ENCODE assay signal across 9 cellular contexts in the genomic region with DNA sequence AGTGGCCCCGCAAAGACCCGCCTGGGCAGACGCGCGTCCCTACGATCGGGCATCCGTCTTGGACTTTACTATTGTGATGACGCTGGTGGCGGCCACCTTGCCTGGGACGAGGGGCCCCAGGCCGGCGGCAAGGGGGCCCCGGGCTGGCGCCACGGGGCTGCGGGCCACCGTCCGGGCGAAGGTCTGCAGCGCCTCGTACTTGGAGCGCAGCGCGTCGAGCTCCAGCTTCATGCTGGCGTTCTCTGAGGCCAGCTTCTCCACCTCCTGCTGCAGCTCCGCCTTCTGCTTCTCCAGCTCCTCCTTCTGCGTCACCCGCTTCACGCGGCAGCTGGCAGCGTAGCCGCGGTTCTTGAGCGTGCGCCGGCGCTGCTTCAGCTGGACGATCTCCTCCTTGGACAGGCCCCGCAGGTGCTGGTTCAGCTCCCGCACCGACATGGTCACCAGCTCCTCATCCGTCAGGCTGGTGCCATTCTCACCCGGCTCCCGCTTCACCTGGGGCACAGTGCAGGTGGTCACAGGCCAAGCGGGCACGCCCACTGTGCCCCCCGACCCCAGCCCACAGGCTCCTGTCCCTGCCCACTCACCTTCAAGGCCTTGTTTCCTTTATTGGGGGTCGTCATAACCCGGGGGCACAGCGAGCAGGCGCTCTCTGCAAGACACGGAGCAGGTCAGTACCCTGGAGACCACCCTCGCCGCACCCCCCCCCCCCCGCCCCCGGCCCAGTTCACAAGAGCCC. TPM values are rescaled to one million over a fixed set of nuclear protein-coding genes. Genes with fewer than 3 reads are reported as not detected.
A peak's percentile ranks its signal among the peaks of the same experiment; 100 is the strongest.
DNase-seq lines count a peak whose midpoint lies in the region; ATAC-seq, FAIRE-seq and TF ChIP-seq lines count a peak whose summit lies in the region.
"Had no signal": no experiment of that assay in that cellular context is flagged by ENCODE, and none has a peak within 500 bp of the region (broad histone marks: within the 10 kb centered on the region; RNA-seq: fewer than 3 reads in every experiment).

No MANE protein-coding gene starts in this region.

- H3K9me3 ChIP-seq in IMR-90 (ENCODE audit: control insufficient read depth, insufficient read depth, low read length) (no peaks in the 10 kb centered on the region), astrocyte (ENCODE audit: insufficient read depth, low read depth, low read length) (no peaks in the 10 kb centered on the region), HepG2 (ENCODE audit: low read length) (no peaks in the 10 kb centered on the region), prostate gland (no peaks in the 10 kb centered on the region)

- H3K79me2 ChIP-seq in astrocyte (ENCODE audit: insufficient read depth, low read length): peaks cover 90% of the 10 kb centered on the region
- peaks cover 70% of the 10 kb centered on the region for H3K79me2 ChIP-seq in HepG2 (ENCODE audit: insufficient read depth, low read length)

- dilution Hi-C loops in IMR-90 (cut with HindIII; ENCODE audit: low sequenced_read_pairs, unreplicated experiment): no loop called here

- H3K36me3 Mint-ChIP-seq in astrocyte (ENCODE audit: low read depth, unreplicated experiment): peaks cover 10% of the 10 kb centered on the region
- H3K36me3 Mint-ChIP-seq: activated naive CD8-positive, alpha-beta T cell treated with anti-CD3 and anti-CD28 coated beads, Interleukin-2, amount 10 ng/mL, durations not matched to agents 7 days and 5 days had no signal

- H4K20me1 ChIP-seq in IMR-90 (ENCODE audit: insufficient read depth, low read length) (peaks cover 81% of the 10 kb centered on the region), astrocyte (ENCODE audit: insufficient read depth, low read length) (peaks cover 74% of the 10 kb centered on the region), HepG2 (ENCODE audit: insufficient read depth, low read length) (peaks cover 28% of the 10 kb centered on the region)

- peak overlapping the region; percentile 39 for H2AFZ ChIP-seq in IMR-90 (replicated peaks; ENCODE audit: low read length, poor library complexity)
- H2AFZ ChIP-seq in astrocyte (ENCODE audit: low read depth, low read length): no peak overlapping the region
- no peak overlapping the region for H2AFZ ChIP-seq in HepG2 (ENCODE audit: low read length)

- in situ Hi-C loops in IMR-90 (cut with MboI; ENCODE audit: low sequenced_read_pairs) (no loop called here), HepG2 (cut with HindIII; ENCODE audit: extremely low pct_ligation_motif_present, low pct_unique_long_range_greater_than_20kb) (no loop called here)

- peaks cover 21% of the 10 kb centered on the region for H3K9me1 ChIP-seq in IMR-90 (ENCODE audit: insufficient read depth, low read length)

- no peak overlapping the region for H2BK20ac ChIP-seq in IMR-90 (ENCODE audit: low read depth, low read length)

- peak overlapping the region; percentile 25; the same call in 1 of the 2 replicates for H4K5ac ChIP-seq in IMR-90 (ENCODE audit: low read depth, low read length)

- H3K79me1 ChIP-seq in IMR-90 (ENCODE audit: low read depth in 1 of 2, low read length in 2 of 2): peaks cover 12 to 71% of the 10 kb centered on the region in 2 experiments; a peak in 3 of 4 replicates

- CTCF ChIA-PET in IMR-90 (lab: Yijun Ruan, JAX): no interaction called here
- CTCF ChIA-PET in HepG2 (lab: Yijun Ruan, JAX; ENCODE audit: low intra/inter-chr PET ratio, low total read pairs): no interaction called here

- H2BK15ac ChIP-seq in IMR-90 (ENCODE audit: low read depth, low read length): no peak overlapping the region

- peak overlapping the region; percentile 54 for H3K4me3 Mint-ChIP-seq in astrocyte (ENCODE audit: unreplicated experiment)
- H3K4me3 Mint-ChIP-seq: activated naive CD8-positive, alpha-beta T cell treated with anti-CD3 and anti-CD28 coated beads, Interleukin-2, amount 10 ng/mL, durations not matched to agents 7 days and 5 days had no signal

- H3K27me3 Mint-ChIP-seq in astrocyte (ENCODE audit: low read depth, unreplicated experiment): no peaks in the 10 kb centered on the region
- H3K27me3 Mint-ChIP-seq: activated naive CD8-positive, alpha-beta T cell treated with anti-CD3 and anti-CD28 coated beads, Interleukin-2, amount 10 ng/mL, durations not matched to agents 7 days and 5 days had no signal

- H3K9ac ChIP-seq in IMR-90 (ENCODE audit: low read depth, low read length) (no peak overlapping the region), astrocyte (ENCODE audit: low read length) (peak overlapping the region; percentile 75), HepG2 (ENCODE audit: insufficient read depth, low read depth, low read length) (no peak overlapping the region)

- H3K4me2 ChIP-seq in IMR-90 (ENCODE audit: low read depth, low read length) (peak overlapping the region; percentile 94; the same call in 1 of the 2 replicates), astrocyte (ENCODE audit: low read length) (peak overlapping the region; percentile 85), HepG2 (ENCODE audit: low read depth, low read length) (no peak overlapping the region)

- 0 out of 4 replicates have a peak overlapping the region, but pooled peaks of 1 of the 2 experiments have one; percentile 19 for H4K8ac ChIP-seq in IMR-90 (ENCODE audit: low read depth in 2 of 2, low read length in 2 of 2)

- H3K4me1 Mint-ChIP-seq in astrocyte (ENCODE audit: low read depth, unreplicated experiment): peaks cover 20% of the 10 kb centered on the region

- peak overlapping the region; percentile 97 for H2AK5ac ChIP-seq in IMR-90 (ENCODE audit: low read depth, low read length)

- peak overlapping the region; percentile 72; the same call in 1 of the 2 replicates for H4K91ac ChIP-seq in IMR-90 (ENCODE audit: insufficient read depth, low read depth, low read length)

- H3K36me3 ChIP-seq in IMR-90 (ENCODE audit: control insufficient read depth, insufficient read depth, low read length) (peaks cover 32% of the 10 kb centered on the region), astrocyte (ENCODE audit: insufficient read depth, low read length) (peaks cover 5% of the 10 kb centered on the region), HepG2 (replicated peaks in 1 of 2; ENCODE audit: control insufficient read depth in 1 of 2, insufficient read depth in 2 of 2, low read length in 2 of 2) (peaks cover 21 to 29% of the 10 kb centered on the region in 2 experiments), prostate gland (no peaks in the 10 kb centered on the region)

- POLR2A ChIA-PET in IMR-90 (lab: Charles Lee; ENCODE audit: unreplicated experiment) (no interaction called here), HepG2 (lab: Yijun Ruan, JAX) (interaction anchor here (1.1 to 1.8 kb wide), 3 partner anchors 9 to 100 kb away, joined by 3 read pairs; a partner anchor contains a TSS)

- no peak for TF ChIP-seq POLR2A in IMR-90 (IDR thresholded peaks at IDR 0.05; ENCODE audit: low read depth, low read length)
- TF ChIP-seq POLR2A in HepG2 (IDR thresholded peaks at IDR 0.05; ENCODE audit: insufficient read depth in 1 of 2, low read depth in 2 of 2, low read length in 2 of 2): no peak
- TF ChIP-seq POLR2A in prostate gland (IDR thresholded peaks at IDR 0.05): no peak

- peak overlapping the region; percentile 58 for H3K27ac Mint-ChIP-seq in astrocyte (ENCODE audit: unreplicated experiment)

- H3K56ac ChIP-seq in IMR-90 (ENCODE audit: extremely low read depth, insufficient read depth, low read length): no peak overlapping the region

- H3K4ac ChIP-seq in IMR-90 (ENCODE audit: low read depth, low read length): peak overlapping the region; percentile 96; the same call in 1 of the 2 replicates

- no TSS peak for BruUV-seq in IMR-90 (replicated peaks; lab: Mats Ljungman, UMichigan)
- no TSS peak for BruUV-seq in HepG2 (replicated peaks; lab: Mats Ljungman, UMichigan)

- no peak overlapping the region for H3K14ac ChIP-seq in IMR-90 (replicated peaks; ENCODE audit: low read depth, low read length)

- FAIRE-seq in astrocyte (lab: Jason Lieb, UNC) (no peak), HepG2 (lab: Jason Lieb, UNC) (no peak)

- no peak for TF ChIP-seq CTCF in IMR-90 (conservative IDR thresholded peaks at IDR 0.05; ENCODE audit: low read depth, low read length)
- TF ChIP-seq CTCF in astrocyte (IDR thresholded peaks at IDR 0.05; ENCODE audit: insufficient read depth, low read depth, low read length): no peak
- no peak for TF ChIP-seq CTCF in HepG2 (CRISPR knock-in tag; IDR thresholded peaks at IDR 0.05)
- TF ChIP-seq CTCF in prostate gland (IDR thresholded peaks at IDR 0.05): no peak

- H3K4me1 ChIP-seq in IMR-90 (ENCODE audit: control insufficient read depth, insufficient read depth, low read length): peaks cover 34% of the 10 kb centered on the region
- peaks cover 23% of the 10 kb centered on the region for H3K4me1 ChIP-seq in astrocyte (ENCODE audit: insufficient read depth, low read length)
- peaks cover 42% of the 10 kb centered on the region for H3K4me1 ChIP-seq in HepG2 (ENCODE audit: insufficient read depth, low read length)
- peaks cover 14% of the 10 kb centered on the region for H3K4me1 ChIP-seq in prostate gland (replicated peaks)

- TF ChIP-seq EP300 in HepG2 (IDR thresholded peaks at IDR 0.05; ENCODE audit: low read depth in 2 of 2, low read length in 2 of 2): no peak
- no peak for TF ChIP-seq EP300 in HepG2 (CRISPR knock-in tag; IDR thresholded peaks at IDR 0.05; ENCODE audit: borderline replicate concordance)

- H3K4me3 ChIP-seq in IMR-90 (ENCODE audit: insufficient read depth, low read depth, low read length) (no peak overlapping the region), astrocyte (ENCODE audit: insufficient read depth, low read depth, low read length) (no peak overlapping the region), HepG2 (replicated peaks in 1 of 3; ENCODE audit: insufficient read depth in 1 of 3, low read depth in 2 of 3, low read length in 3 of 3) (no peak overlapping the region), prostate gland (no peak overlapping the region)

- no peak overlapping the region for H3K23ac ChIP-seq in IMR-90 (ENCODE audit: low read depth, low read length)

- 96% methylated on average over 36 of the region's 58 CpGs; no CpG with 5 or more reads in 1 of the 2 experiments for WGBS in IMR-90 (ENCODE audit: extremely low coverage in 2 of 2, insufficient read length in 1 of 2), 2 experiments
- 97% methylated on average over 55 of the region's 58 CpGs for WGBS in HepG2 (ENCODE audit: low lambda C conversion rate)
- WGBS in prostate gland: 80% methylated on average over 25 of the region's 58 CpGs

- H3K27ac ChIP-seq in IMR-90 (ENCODE audit: insufficient read depth, low read length) (peak overlapping the region; percentile 93; the same call in 1 of the 2 replicates), astrocyte (ENCODE audit: low read depth, low read length) (peak overlapping the region; percentile 68), HepG2 (ENCODE audit: extremely low read length, insufficient read depth, low read length) (no peak overlapping the region), temporal lobe (ENCODE audit: low read depth, low read length) (peak overlapping the region; percentile 33), prostate gland (peak overlapping the region in 1 of 2 donors; percentile 38)

- no peaks in the 10 kb centered on the region for H3K9me3 Mint-ChIP-seq in astrocyte (ENCODE audit: unreplicated experiment)
- H3K9me3 Mint-ChIP-seq: activated naive CD8-positive, alpha-beta T cell treated with anti-CD3 and anti-CD28 coated beads, Interleukin-2, amount 10 ng/mL, durations not matched to agents 7 days and 5 days had no signal

- no peak for DNase-seq in IMR-90
- DNase-seq in astrocyte (ENCODE audit: low read depth): no peak
- no peak for DNase-seq in HepG2 (ENCODE audit: low spot score)
- no peak for DNase-seq in HuH-7 (ENCODE audit: low spot score)
- DNase-seq in SKM-1 treated with dmso at 0.1 percent for 144 hours (lab: John Stamatoyannopoulos, UW; ENCODE audit: unreplicated experiment): no peak
- DNase-seq in prostate gland (ENCODE audit: low spot score): no peak
- DNase-seq: activated naive CD8-positive, alpha-beta T cell treated with anti-CD3 and anti-CD28 coated beads, Interleukin-2, amount 10 ng/mL, durations not matched to agents 7 days and 5 days had no signal

- peak overlapping the region; percentile 83 for H2BK5ac ChIP-seq in IMR-90 (ENCODE audit: low read depth, low read length, poor library complexity, severe bottlenecking)

- H2AK9ac ChIP-seq in IMR-90 (replicated peaks; ENCODE audit: low read depth, low read length, poor library complexity): peak overlapping the region; percentile 91

- TF ChIP-seq RAD21 in IMR-90 (IDR thresholded peaks at IDR 0.05; ENCODE audit: low read length): no peak
- TF ChIP-seq RAD21 in HepG2 (CRISPR knock-in tag; IDR thresholded peaks at IDR 0.05): no peak

- ATAC-seq in IMR-90 (ENCODE audit: low read depth) (no peak), HepG2 (no peak), HG02852 (IDR thresholded peaks at IDR 0.05; ENCODE audit: unreplicated experiment) (no peak)

- intact Hi-C loops in IMR-90 (cut with micrococcal nuclease) (no loop called here), HepG2 (cut with micrococcal nuclease; ENCODE audit: unreplicated experiment) (no loop called here), prostate gland (cut with DNase I) (no loop called here)

- H3K18ac ChIP-seq in IMR-90 (ENCODE audit: low read depth, low read length): no peak overlapping the region; the same call in 1 of the 2 replicates

- H3K27me3 ChIP-seq in IMR-90 (ENCODE audit: control insufficient read depth, insufficient read depth, low read length) (no peaks in the 10 kb centered on the region), astrocyte (ENCODE audit: insufficient read depth, low read length) (no peaks in the 10 kb centered on the region), HepG2 (ENCODE audit: control insufficient read depth in 1 of 2, insufficient read depth in 2 of 2, low read length in 2 of 2) (no peaks in the 10 kb centered on the region), prostate gland (replicated peaks; ENCODE audit: insufficient read depth) (no peaks in the 10 kb centered on the region)

- peak overlapping the region; percentile 3; the same call in 1 of the 2 replicates for H2BK120ac ChIP-seq in IMR-90 (ENCODE audit: low read depth, low read length)

RNA-seq across cellular contexts. Expression of a gene that starts 4.8 kb away (rescaled TPM):
- total RNA-seq in IMR-90 (2012; rRNA removed) (13.9 and 14.5 TPM in 2 replicates), astrocyte (26.5 and 30.2 TPM in 2 replicates), HepG2 (2016; rRNA removed; fragmentation: Illumina TruSeq; extraction: Trizol) (14.5 and 24.8 TPM in 2 replicates), temporal lobe (8.6 TPM), prostate gland (10 to 100 TPM; 22.4 to 39.9 TPM)
- polyA plus RNA-seq in IMR-90 (2012; rRNA removed) (19.8 and 20.5 TPM in 2 replicates), HepG2 (2011; rRNA removed) (8.3 and 10.9 TPM in 2 replicates)
- polyA plus RNA-seq in IMR-90 (2012; cell fraction: cytosol; rRNA removed): 8.3 and 10.9 TPM in 2 replicates
- 74.8 and 246 TPM in 2 replicates for polyA plus RNA-seq in IMR-90 (2012; cell fraction: nucleus; rRNA removed; ENCODE audit: low replicate concordance)
- 71.6 and 74.9 TPM in 2 replicates for total RNA-seq in HepG2 (2016; cell fraction: cytosol; rRNA removed; fragmentation: Illumina TruSeq; extraction: Trizol; ENCODE audit: low read depth)
- 13.5 and 25.0 TPM in 2 replicates for total RNA-seq in HepG2 (2016; cell fraction: insoluble cytoplasmic fraction; rRNA removed; fragmentation: Illumina TruSeq; extraction: Trizol)
- total RNA-seq in HepG2 (2016; cell fraction: membrane; rRNA removed; fragmentation: Illumina TruSeq; extraction: Trizol): 27.9 and 28.8 TPM in 2 replicates
- 28.8 and 33.6 TPM in 2 replicates for total RNA-seq in HepG2 (2016; cell fraction: nucleus; rRNA removed; fragmentation: Illumina TruSeq; extraction: Trizol)
- 5.9 and 7.5 TPM in 2 replicates for polyA plus RNA-seq in HepG2 (2011; cell fraction: cytosol; rRNA removed)
- polyA plus RNA-seq in HepG2 (2011; cell fraction: nucleus; rRNA removed): 73.2 and 80.4 TPM in 2 replicates
- polyA plus RNA-seq in HepG2 (2012): 12.4 and 18.7 TPM in 2 replicates
- polyA plus RNA-seq in HepG2 (2016; cell fraction: cytosol; fragmentation: Illumina TruSeq; extraction: Trizol; ENCODE audit: low read depth): 8.7 and 9.0 TPM in 2 replicates
- polyA plus RNA-seq in HepG2 (2016; cell fraction: insoluble cytoplasmic fraction; fragmentation: Illumina TruSeq; extraction: Trizol; ENCODE audit: low read depth): 13.6 and 15.2 TPM in 2 replicates
- polyA plus RNA-seq in HepG2 (2016; cell fraction: membrane; fragmentation: Illumina TruSeq; extraction: Trizol; ENCODE audit: low read depth): 12.2 and 12.4 TPM in 2 replicates
- polyA plus RNA-seq in HepG2 (2016; cell fraction: nucleus; fragmentation: Illumina TruSeq; extraction: Trizol; ENCODE audit: insufficient read depth, low read depth): 87.1 and 90.3 TPM in 2 replicates
- polyA minus RNA-seq in HepG2 (2011; rRNA and poly(A)+ RNA removed; ENCODE audit: low replicate concordance): 38.8 and 69.4 TPM in 2 replicates
- polyA minus RNA-seq in HepG2 (2011; cell fraction: cytosol; rRNA and poly(A)+ RNA removed): 8.9 and 16.0 TPM in 2 replicates
- polyA minus RNA-seq in HepG2 (2011; cell fraction: nucleus; rRNA and poly(A)+ RNA removed): 22.5 and 26.8 TPM in 2 replicates

RNA-seq across cellular contexts. Expression of a gene that starts 4.8 kb away (rescaled TPM):
- 6.1 and 6.4 TPM in 2 replicates for total RNA-seq in IMR-90 (2012; rRNA removed)
- 14.3 and 15.4 TPM in 2 replicates for polyA plus RNA-seq in IMR-90 (2012; rRNA removed)
- 12.4 and 15.1 TPM in 2 replicates for polyA plus RNA-seq in IMR-90 (2012; cell fraction: cytosol; rRNA removed)
- polyA plus RNA-seq in IMR-90 (2012; cell fraction: nucleus; rRNA removed; ENCODE audit: low replicate concordance): 82.7 and 90.6 TPM in 2 replicates
- total RNA-seq in astrocyte: 33.2 and 35.8 TPM in 2 replicates
- 12.4 and 14.5 TPM in 2 replicates for total RNA-seq in HepG2 (2016; rRNA removed; fragmentation: Illumina TruSeq; extraction: Trizol)
- 2.1 and 2.3 TPM in 2 replicates for total RNA-seq in HepG2 (2016; cell fraction: cytosol; rRNA removed; fragmentation: Illumina TruSeq; extraction: Trizol; ENCODE audit: low read depth)
- 9.8 and 14.7 TPM in 2 replicates for total RNA-seq in HepG2 (2016; cell fraction: insoluble cytoplasmic fraction; rRNA removed; fragmentation: Illumina TruSeq; extraction: Trizol)
- 7.6 TPM in 2 replicates for total RNA-seq in HepG2 (2016; cell fraction: membrane; rRNA removed; fragmentation: Illumina TruSeq; extraction: Trizol)
- total RNA-seq in HepG2 (2016; cell fraction: nucleus; rRNA removed; fragmentation: Illumina TruSeq; extraction: Trizol): 15.5 and 16.7 TPM in 2 replicates
- 20.0 TPM in 2 replicates for polyA plus RNA-seq in HepG2 (2011; rRNA removed)
- 17.1 and 19.4 TPM in 2 replicates for polyA plus RNA-seq in HepG2 (2011; cell fraction: cytosol; rRNA removed)
- 98.2 and 128 TPM in 2 replicates for polyA plus RNA-seq in HepG2 (2011; cell fraction: nucleus; rRNA removed)
- 16.1 and 26.5 TPM in 2 replicates for polyA plus RNA-seq in HepG2 (2012)
- 1.4 and 1.6 TPM in 2 replicates for polyA plus RNA-seq in HepG2 (2016; cell fraction: cytosol; fragmentation: Illumina TruSeq; extraction: Trizol; ENCODE audit: low read depth)
- 9.2 and 10.7 TPM in 2 replicates for polyA plus RNA-seq in HepG2 (2016; cell fraction: insoluble cytoplasmic fraction; fragmentation: Illumina TruSeq; extraction: Trizol; ENCODE audit: low read depth)
- 4.3 and 4.6 TPM in 2 replicates for polyA plus RNA-seq in HepG2 (2016; cell fraction: membrane; fragmentation: Illumina TruSeq; extraction: Trizol; ENCODE audit: low read depth)
- 38.9 and 41.8 TPM in 2 replicates for polyA plus RNA-seq in HepG2 (2016; cell fraction: nucleus; fragmentation: Illumina TruSeq; extraction: Trizol; ENCODE audit: insufficient read depth, low read depth)
- 16.8 and 26.4 TPM in 2 replicates for polyA minus RNA-seq in HepG2 (2011; rRNA and poly(A)+ RNA removed; ENCODE audit: low replicate concordance)
- 8.0 and 9.5 TPM in 2 replicates for polyA minus RNA-seq in HepG2 (2011; cell fraction: cytosol; rRNA and poly(A)+ RNA removed)
- polyA minus RNA-seq in HepG2 (2011; cell fraction: nucleus; rRNA and poly(A)+ RNA removed): 11.9 and 15.8 TPM in 2 replicates
- 11.3 TPM for total RNA-seq in temporal lobe
- 10 to 100 TPM; 11.3 to 27.7 TPM for total RNA-seq in prostate gland

RNA-seq across cellular contexts. Expression of a gene that starts 11.5 kb away (rescaled TPM):
- total RNA-seq in IMR-90 (2012; rRNA removed) (31.9 and 37.3 TPM in 2 replicates), astrocyte (26.0 and 31.6 TPM in 2 replicates), HepG2 (2016; rRNA removed; fragmentation: Illumina TruSeq; extraction: Trizol) (240 and 297 TPM in 2 replicates), temporal lobe (24.6 TPM), prostate gland (10 to 100 TPM; 51.4 to 69.2 TPM)
- polyA plus RNA-seq in IMR-90 (2012; rRNA removed) (38.5 and 43.0 TPM in 2 replicates), HepG2 (2011; rRNA removed) (147 and 222 TPM in 2 replicates)
- polyA plus RNA-seq in IMR-90 (2012; cell fraction: cytosol; rRNA removed): 21.7 and 31.1 TPM in 2 replicates
- 47.8 and 104 TPM in 2 replicates for polyA plus RNA-seq in IMR-90 (2012; cell fraction: nucleus; rRNA removed; ENCODE audit: low replicate concordance)
- total RNA-seq in HepG2 (2016; cell fraction: cytosol; rRNA removed; fragmentation: Illumina TruSeq; extraction: Trizol; ENCODE audit: low read depth): 152 and 156 TPM in 2 replicates
- total RNA-seq in HepG2 (2016; cell fraction: insoluble cytoplasmic fraction; rRNA removed; fragmentation: Illumina TruSeq; extraction: Trizol): 223 and 298 TPM in 2 replicates
- 178 and 208 TPM in 2 replicates for total RNA-seq in HepG2 (2016; cell fraction: membrane; rRNA removed; fragmentation: Illumina TruSeq; extraction: Trizol)
- total RNA-seq in HepG2 (2016; cell fraction: nucleus; rRNA removed; fragmentation: Illumina TruSeq; extraction: Trizol): 220 and 223 TPM in 2 replicates
- polyA plus RNA-seq in HepG2 (2011; cell fraction: cytosol; rRNA removed): 94.7 and 118 TPM in 2 replicates
- polyA plus RNA-seq in HepG2 (2011; cell fraction: nucleus; rRNA removed): 1,015 and 1,225 TPM in 2 replicates
- polyA plus RNA-seq in HepG2 (2012): 124 and 128 TPM in 2 replicates
- 113 and 134 TPM in 2 replicates for polyA plus RNA-seq in HepG2 (2016; cell fraction: cytosol; fragmentation: Illumina TruSeq; extraction: Trizol; ENCODE audit: low read depth)
- 235 and 242 TPM in 2 replicates for polyA plus RNA-seq in HepG2 (2016; cell fraction: insoluble cytoplasmic fraction; fragmentation: Illumina TruSeq; extraction: Trizol; ENCODE audit: low read depth)
- 149 and 175 TPM in 2 replicates for polyA plus RNA-seq in HepG2 (2016; cell fraction: membrane; fragmentation: Illumina TruSeq; extraction: Trizol; ENCODE audit: low read depth)
- polyA plus RNA-seq in HepG2 (2016; cell fraction: nucleus; fragmentation: Illumina TruSeq; extraction: Trizol; ENCODE audit: insufficient read depth, low read depth): 499 and 551 TPM in 2 replicates
- 38.6 and 144 TPM in 2 replicates for polyA minus RNA-seq in HepG2 (2011; rRNA and poly(A)+ RNA removed; ENCODE audit: low replicate concordance)
- polyA minus RNA-seq in HepG2 (2011; cell fraction: cytosol; rRNA and poly(A)+ RNA removed): 47.2 and 54.9 TPM in 2 replicates
- 202 and 210 TPM in 2 replicates for polyA minus RNA-seq in HepG2 (2011; cell fraction: nucleus; rRNA and poly(A)+ RNA removed)

RNA-seq across cellular contexts. Expression of a gene that starts 14.4 kb away (rescaled TPM):
- total RNA-seq in IMR-90 (2012; rRNA removed) (95.0 and 115 TPM in 2 replicates), astrocyte (164 and 191 TPM in 2 replicates), HepG2 (2016; rRNA removed; fragmentation: Illumina TruSeq; extraction: Trizol) (323 and 338 TPM in 2 replicates), temporal lobe (13.8 TPM), prostate gland (10 to 100 TPM; 35.0 to 91.2 TPM)
- polyA plus RNA-seq in IMR-90 (2012; rRNA removed) (177 and 181 TPM in 2 replicates), HepG2 (2011; rRNA removed) (338 and 382 TPM in 2 replicates)
- polyA plus RNA-seq in IMR-90 (2012; cell fraction: cytosol; rRNA removed): 73.1 and 242 TPM in 2 replicates
- polyA plus RNA-seq in IMR-90 (2012; cell fraction: nucleus; rRNA removed; ENCODE audit: low replicate concordance): 94.9 and 231 TPM in 2 replicates
- 107 and 137 TPM in 2 replicates for total RNA-seq in HepG2 (2016; cell fraction: cytosol; rRNA removed; fragmentation: Illumina TruSeq; extraction: Trizol; ENCODE audit: low read depth)
- total RNA-seq in HepG2 (2016; cell fraction: insoluble cytoplasmic fraction; rRNA removed; fragmentation: Illumina TruSeq; extraction: Trizol): 327 and 331 TPM in 2 replicates
- 233 and 286 TPM in 2 replicates for total RNA-seq in HepG2 (2016; cell fraction: membrane; rRNA removed; fragmentation: Illumina TruSeq; extraction: Trizol)
- total RNA-seq in HepG2 (2016; cell fraction: nucleus; rRNA removed; fragmentation: Illumina TruSeq; extraction: Trizol): 125 and 146 TPM in 2 replicates
- 241 and 431 TPM in 2 replicates for polyA plus RNA-seq in HepG2 (2011; cell fraction: cytosol; rRNA removed)
- polyA plus RNA-seq in HepG2 (2011; cell fraction: nucleus; rRNA removed): 366 and 457 TPM in 2 replicates
- 191 and 311 TPM in 2 replicates for polyA plus RNA-seq in HepG2 (2012)
- 130 and 165 TPM in 2 replicates for polyA plus RNA-seq in HepG2 (2016; cell fraction: cytosol; fragmentation: Illumina TruSeq; extraction: Trizol; ENCODE audit: low read depth)
- 344 and 389 TPM in 2 replicates for polyA plus RNA-seq in HepG2 (2016; cell fraction: insoluble cytoplasmic fraction; fragmentation: Illumina TruSeq; extraction: Trizol; ENCODE audit: low read depth)
- polyA plus RNA-seq in HepG2 (2016; cell fraction: membrane; fragmentation: Illumina TruSeq; extraction: Trizol; ENCODE audit: low read depth): 207 and 239 TPM in 2 replicates
- 253 and 265 TPM in 2 replicates for polyA plus RNA-seq in HepG2 (2016; cell fraction: nucleus; fragmentation: Illumina TruSeq; extraction: Trizol; ENCODE audit: insufficient read depth, low read depth)
- 104 and 478 TPM in 2 replicates for polyA minus RNA-seq in HepG2 (2011; rRNA and poly(A)+ RNA removed; ENCODE audit: low replicate concordance)
- polyA minus RNA-seq in HepG2 (2011; cell fraction: cytosol; rRNA and poly(A)+ RNA removed): 138 and 160 TPM in 2 replicates
- 31.5 and 42.4 TPM in 2 replicates for polyA minus RNA-seq in HepG2 (2011; cell fraction: nucleus; rRNA and poly(A)+ RNA removed)

RNA-seq across cellular contexts. Expression of a gene that starts 20.7 kb away (rescaled TPM):
- under 0.01 TPM in 1 of 2 replicates, not detected in the other for total RNA-seq in IMR-90 (2012; rRNA removed)
- polyA plus RNA-seq in IMR-90 (2012; rRNA removed): 0.51 and 1.2 TPM in 2 replicates
- polyA plus RNA-seq in IMR-90 (2012; cell fraction: cytosol; rRNA removed): 6.3 and 8.4 TPM in 2 replicates
- 0.63 and 1.9 TPM in 2 replicates for polyA plus RNA-seq in IMR-90 (2012; cell fraction: nucleus; rRNA removed; ENCODE audit: low replicate concordance)
- 2.0 and 2.7 TPM in 2 replicates for total RNA-seq in astrocyte
- 0.56 and 0.93 TPM in 2 replicates for total RNA-seq in HepG2 (2016; rRNA removed; fragmentation: Illumina TruSeq; extraction: Trizol)
- total RNA-seq in HepG2 (2016; cell fraction: cytosol; rRNA removed; fragmentation: Illumina TruSeq; extraction: Trizol; ENCODE audit: low read depth): 0.97 and 1.1 TPM in 2 replicates
- 0.34 and 0.69 TPM in 2 replicates for total RNA-seq in HepG2 (2016; cell fraction: insoluble cytoplasmic fraction; rRNA removed; fragmentation: Illumina TruSeq; extraction: Trizol)
- 0.59 and 0.69 TPM in 2 replicates for total RNA-seq in HepG2 (2016; cell fraction: membrane; rRNA removed; fragmentation: Illumina TruSeq; extraction: Trizol)
- 0.31 and 0.44 TPM in 2 replicates for total RNA-seq in HepG2 (2016; cell fraction: nucleus; rRNA removed; fragmentation: Illumina TruSeq; extraction: Trizol)
- polyA plus RNA-seq in HepG2 (2011; rRNA removed): 0.11 and 0.22 TPM in 2 replicates
- 0.59 and 0.70 TPM in 2 replicates for polyA plus RNA-seq in HepG2 (2011; cell fraction: cytosol; rRNA removed)
- 0.52 and 0.66 TPM in 2 replicates for polyA plus RNA-seq in HepG2 (2011; cell fraction: nucleus; rRNA removed)
- polyA plus RNA-seq in HepG2 (2012): 1.6 TPM in 1 of 2 replicates, not detected in the other
- polyA plus RNA-seq in HepG2 (2016; cell fraction: cytosol; fragmentation: Illumina TruSeq; extraction: Trizol; ENCODE audit: low read depth): 1.2 and 1.7 TPM in 2 replicates
- polyA plus RNA-seq in HepG2 (2016; cell fraction: insoluble cytoplasmic fraction; fragmentation: Illumina TruSeq; extraction: Trizol; ENCODE audit: low read depth): 0.17 and 0.43 TPM in 2 replicates
- polyA plus RNA-seq in HepG2 (2016; cell fraction: membrane; fragmentation: Illumina TruSeq; extraction: Trizol; ENCODE audit: low read depth): 0.80 and 0.88 TPM in 2 replicates
- polyA plus RNA-seq in HepG2 (2016; cell fraction: nucleus; fragmentation: Illumina TruSeq; extraction: Trizol; ENCODE audit: insufficient read depth, low read depth): 1.3 TPM in 1 of 2 replicates, not detected in the other
- polyA minus RNA-seq in HepG2 (2011; rRNA and poly(A)+ RNA removed; ENCODE audit: low replicate concordance): 0.80 and 1.6 TPM in 2 replicates
- 0.53 TPM in 1 of 2 replicates, not detected in the other for polyA minus RNA-seq in HepG2 (2011; cell fraction: cytosol; rRNA and poly(A)+ RNA removed)
- 0.26 and 0.75 TPM in 2 replicates for polyA minus RNA-seq in HepG2 (2011; cell fraction: nucleus; rRNA and poly(A)+ RNA removed)
- total RNA-seq in temporal lobe: 1.5 TPM
- 10 to 100 TPM in 1 of 2 donors, 1 to 10 TPM in 1; 9.8 to 10.9 TPM for total RNA-seq in prostate gland
